In genomic region chr14:80955434-80955939, GRCh38 we compare ENCODE assay signal across 8 cellular contexts. TPM values are rescaled to one million over a fixed set of nuclear protein-coding genes. Genes with fewer than 3 reads are reported as not detected.
DNase-seq lines count a peak whose midpoint lies in the region; ATAC-seq and TF ChIP-seq lines count a peak whose summit lies in the region.

Gene TSHR, plus strand, starts transcription at chr14:80955621. Its CDS starts 60 bp downstream, at chr14:80955681.

- POLR2A ChIA-PET in Panc1 (lab: Charles Lee), result no interaction called here
- POLR2A ChIA-PET in naive thymus-derived CD4-positive, alpha-beta T cell (lab: Charles Lee), result interaction anchor here (0.8 to 1.2 kb wide), 4 partner anchors 13 to 509 kb away, joined by 3 to 4 read pairs (median 3); no protein-coding TSS in a partner anchor

- DNase-seq in Calu3, result no peak
- no peak for DNase-seq in Panc1 (ENCODE audit: low read depth, low spot score)
- peak; percentile 15 for DNase-seq in endothelial cell (ENCODE audit: low spot score)
- DNase-seq in naive thymus-derived CD4-positive, alpha-beta T cell, result peak in 5 of 9 donors; percentile 8 to 26 (median 18)
- DNase-seq in mesenteric fat pad (ENCODE audit: low spot score), result no peak

- H3K27ac Mint-ChIP-seq in Calu3 (ENCODE audit: unreplicated experiment), result no peak within 1 kb of the TSS
- no peak within 1 kb of the TSS for H3K27ac Mint-ChIP-seq in endothelial cell (ENCODE audit: unreplicated experiment)
- peak within 1 kb of the TSS in 5 of 9 donors; percentile 6 to 86 (median 54) for H3K27ac Mint-ChIP-seq in naive thymus-derived CD4-positive, alpha-beta T cell

- TF ChIP-seq CTCF in Calu3 (IDR thresholded peaks at IDR 0.05; ENCODE audit: unreplicated experiment) (no peak), Panc1 (IDR thresholded peaks at IDR 0.05) (no peak), endothelial cell (IDR thresholded peaks at IDR 0.05; ENCODE audit: unreplicated experiment) (no peak)

- intact Hi-C loops in Calu3 (cut with micrococcal nuclease; ENCODE audit: unreplicated experiment) (loop anchor here (2.0 kb wide), 1 partner anchor 215 kb away; no protein-coding TSS in a partner anchor), Panc1 (cut with micrococcal nuclease; ENCODE audit: unreplicated experiment) (loop anchor here (1.0 to 10.0 kb wide), 2 partner anchors 32 to 219 kb away; no protein-coding TSS in a partner anchor)
- intact Hi-C loops in naive thymus-derived CD4-positive, alpha-beta T cell (cut with micrococcal nuclease), result loop anchor here (1.0 to 5.0 kb wide), 7 partner anchors 15 to 577 kb away; partner anchors contain the start of genes CEP128 (in 1 of the 2) and SEL1L (in 1 of the 2)

- H3K27me3 Mint-ChIP-seq in Calu3 (ENCODE audit: unreplicated experiment), result peaks cover 77% of the 10 kb centered on the region
- peaks cover 1% of the 10 kb centered on the region for H3K27me3 Mint-ChIP-seq in endothelial cell (ENCODE audit: unreplicated experiment)
- peaks cover 0 to 54% (median 0%) of the 10 kb centered on the region in 5 donors for H3K27me3 Mint-ChIP-seq in naive thymus-derived CD4-positive, alpha-beta T cell

- no TSS peak for BruUV-seq in Calu3 (replicated peaks; lab: Mats Ljungman, UMichigan)
- no TSS peak for BruUV-seq in Panc1 (replicated peaks; lab: Mats Ljungman, UMichigan)

- no peaks in the 10 kb centered on the region; the same call in 1 of the 2 replicates for H3K36me3 ChIP-seq in Panc1 (ENCODE audit: control insufficient read depth, insufficient read depth, low read length)
- no peaks in the 10 kb centered on the region for H3K36me3 ChIP-seq in naive thymus-derived CD4-positive, alpha-beta T cell (ENCODE audit: control insufficient read depth in 2 of 3, insufficient read depth in 3 of 3, low read length in 3 of 3)

- in situ Hi-C loops in Panc1 (cut with HindIII; ENCODE audit: low pct_unique_long_range_greater_than_20kb, low sequenced_read_pairs), result no loop called here

- H3K4me3 Mint-ChIP-seq in Calu3 (ENCODE audit: low read depth, unreplicated experiment), result peak within 1 kb of the TSS; percentile 86
- H3K4me3 Mint-ChIP-seq in endothelial cell (ENCODE audit: unreplicated experiment), result peak within 1 kb of the TSS; percentile 81
- peak within 1 kb of the TSS; percentile 80 to 93 (median 88) for H3K4me3 Mint-ChIP-seq in naive thymus-derived CD4-positive, alpha-beta T cell

- ATAC-seq in Panc1 (peak; percentile 61), GM19035 (IDR thresholded peaks at IDR 0.05; ENCODE audit: unreplicated experiment) (no peak), GM18498 (IDR thresholded peaks at IDR 0.05; ENCODE audit: unreplicated experiment) (no peak), GM21529 (IDR thresholded peaks at IDR 0.05; ENCODE audit: unreplicated experiment) (no peak)
- no peak for ATAC-seq in naive thymus-derived CD4-positive, alpha-beta T cell

- H3K9me3 Mint-ChIP-seq in Calu3 (ENCODE audit: low read depth, unreplicated experiment) (no peaks in the 10 kb centered on the region), endothelial cell (ENCODE audit: unreplicated experiment) (no peaks in the 10 kb centered on the region)
- H3K9me3 Mint-ChIP-seq in naive thymus-derived CD4-positive, alpha-beta T cell, result peaks cover 0 to 5% (median 0%) of the 10 kb centered on the region in 11 donors

- CTCF ChIA-PET in Calu3 (lab: Charles Lee) (interaction anchor here (1.0 to 1.9 kb wide), 3 partner anchors 32 to 509 kb away, joined by 3 to 14 read pairs (median 3); no protein-coding TSS in a partner anchor), Panc1 (lab: Charles Lee) (interaction anchor here (0.6 to 1.8 kb wide), 3 partner anchors 32 to 90 kb away, joined by 4 to 7 read pairs (median 5); no protein-coding TSS in a partner anchor)
- CTCF ChIA-PET in naive thymus-derived CD4-positive, alpha-beta T cell (lab: Charles Lee), result interaction anchor here (0.7 to 6.1 kb wide), 5 partner anchors 12 to 257 kb away, joined by 3 to 81 read pairs (median 3); no protein-coding TSS in a partner anchor

- H3K4me3 ChIP-seq in Panc1 (ENCODE audit: low read depth in 2 of 2, low read length in 2 of 2), result peak within 1 kb of the TSS; percentile 39 to 60
- H3K4me3 ChIP-seq in naive thymus-derived CD4-positive, alpha-beta T cell (ENCODE audit: low read length), result peak within 1 kb of the TSS; percentile 87

- H3K27me3 ChIP-seq in Panc1 (ENCODE audit: control insufficient read depth, insufficient read depth, low read length), result peaks cover 13% of the 10 kb centered on the region
- H3K27me3 ChIP-seq in naive thymus-derived CD4-positive, alpha-beta T cell (ENCODE audit: control insufficient read depth in 2 of 2, insufficient read depth in 2 of 2, low read length in 2 of 2), result no peaks in the 10 kb centered on the region

- H3K9me3 ChIP-seq in Panc1 (ENCODE audit: control insufficient read depth, insufficient read depth, low read depth, low read length), result no peaks in the 10 kb centered on the region
- H3K9me3 ChIP-seq in naive thymus-derived CD4-positive, alpha-beta T cell (ENCODE audit: control insufficient read depth in 2 of 3, low read length in 3 of 3), result no peaks in the 10 kb centered on the region

- H3K4me1 ChIP-seq in Panc1 (ENCODE audit: control insufficient read depth, insufficient read depth, low read length), result no peaks in the 10 kb centered on the region
- peaks cover 15 to 19% of the 10 kb centered on the region in 2 donors for H3K4me1 ChIP-seq in naive thymus-derived CD4-positive, alpha-beta T cell (ENCODE audit: control insufficient read depth in 2 of 2, insufficient read depth in 2 of 2, low read length in 2 of 2)

- H3K36me3 Mint-ChIP-seq in Calu3 (ENCODE audit: insufficient read depth, unreplicated experiment), result peaks cover 5% of the 10 kb centered on the region
- no peaks in the 10 kb centered on the region for H3K36me3 Mint-ChIP-seq in endothelial cell (ENCODE audit: low read depth, unreplicated experiment)
- peaks cover 0 to 18% (median 0%) of the 10 kb centered on the region in 5 donors for H3K36me3 Mint-ChIP-seq in naive thymus-derived CD4-positive, alpha-beta T cell

- no peak within 1 kb of the TSS for H3K27ac ChIP-seq in Panc1 (ENCODE audit: low read length)
- H3K27ac ChIP-seq in naive thymus-derived CD4-positive, alpha-beta T cell (ENCODE audit: low read depth, low read length), result no peak within 1 kb of the TSS

- H3K4me1 Mint-ChIP-seq in Calu3 (ENCODE audit: low read depth, unreplicated experiment) (no peaks in the 10 kb centered on the region), endothelial cell (ENCODE audit: unreplicated experiment) (peaks cover 16% of the 10 kb centered on the region)
- H3K4me1 Mint-ChIP-seq in naive thymus-derived CD4-positive, alpha-beta T cell, result peaks cover 17 to 58% (median 44%) of the 10 kb centered on the region in 7 donors

RNA-seq across cellular contexts. Expression of gene TSHR, which starts in this region (rescaled TPM):
- total RNA-seq in Calu3 (2022) (not detected in 2 replicates), Panc1 (2021; ENCODE audit: unreplicated experiment) (not detected), endothelial cell (ENCODE audit: unreplicated experiment) (not detected), mesenteric fat pad (0.39 TPM)
- not detected for polyA plus RNA-seq in Panc1 (2012; ENCODE audit: insufficient read length)
- 1 to 10 TPM in 1 of 5 experiments, under 1 TPM in 2, not detected in 2; 0.48 to 2.2 (median 0.78) TPM for total RNA-seq in naive thymus-derived CD4-positive, alpha-beta T cell
- polyA plus RNA-seq in naive thymus-derived CD4-positive, alpha-beta T cell, result not detected

Comparison
In these comparisons a context has a peak if more than half of its experiments do, and no peak if none do; other contexts are left out.
1. Peak in ATAC-seq and H3K4me3 ChIP-seq in Panc1; RNA of the gene not detected or under 1 TPM.
2. Peak in DNase-seq in endothelial cell; RNA of the gene not detected or under 1 TPM.
3. DNase-seq: peak in naive thymus-derived CD4-positive, alpha-beta T cell (5 of 9); none in Calu3 (single experiment), Panc1 (single experiment) and mesenteric fat pad (single experiment).
4. H3K27ac Mint-ChIP-seq: peak in naive thymus-derived CD4-positive, alpha-beta T cell (5 of 9); none in Calu3 (single experiment) and endothelial cell (single experiment).
5. Peak in every context shown above with its lines, with median percentiles within 50 percentile points of each other: H3K4me3 Mint-ChIP-seq.